In the genomic region with DNA sequence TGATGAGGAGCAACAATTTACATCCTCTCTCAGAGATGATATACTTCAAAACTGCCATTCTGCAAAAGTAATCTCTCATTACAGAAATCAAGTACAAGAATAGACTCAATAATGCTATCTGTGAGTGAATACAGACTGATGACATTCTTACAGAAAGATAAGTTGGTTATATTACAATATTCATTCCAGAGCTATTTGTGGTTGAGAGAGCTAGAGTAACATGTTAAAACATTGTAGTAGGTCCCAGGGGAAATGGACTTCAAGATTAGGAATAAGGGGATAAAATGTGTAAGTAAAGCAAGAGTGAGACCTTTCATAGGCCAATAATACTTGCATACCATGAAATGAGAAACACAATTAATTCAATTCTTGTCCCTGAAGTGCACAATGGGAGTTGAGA, we compare ENCODE assay signal across 33 cellular contexts. TPM values are rescaled to one million over a fixed set of nuclear protein-coding genes. Genes with fewer than 3 reads are reported as not detected.
DNase-seq lines count a peak whose midpoint lies in the region; ATAC-seq and TF ChIP-seq lines count a peak whose summit lies in the region.
"Had no signal": no experiment of that assay in that cellular context is flagged by ENCODE, and none has a peak within 500 bp of the region (broad histone marks: within the 10 kb centered on the region; RNA-seq: fewer than 3 reads in every experiment).

No MANE protein-coding gene starts in this region.

- peaks cover 0 to 31% (median 8%) of the 10 kb centered on the region in 4 donors for H3K4me1 ChIP-seq in right lobe of liver
- no peaks in the 10 kb centered on the region for H3K4me1 ChIP-seq in body of pancreas
- H3K4me1 ChIP-seq in SJCRH30, result no peaks in the 10 kb centered on the region
- H3K4me1 ChIP-seq: left lung, testis, uterus had no signal

- POLR2A ChIA-PET in T-cell (lab: Charles Lee), result no interaction called here

- TF ChIP-seq POLR2A in right lobe of liver (IDR thresholded peaks at IDR 0.05), result no peak
- TF ChIP-seq POLR2A in body of pancreas (IDR thresholded peaks at IDR 0.05), result no peak

- intact Hi-C loops in right lobe of liver (cut with DNase I) (loop anchor here in 1 of 2 donors (10.0 kb wide), 1 partner anchor 241 kb away; no protein-coding TSS in a partner anchor), body of pancreas (cut with DNase I) (no loop called here)

- H3K27ac Mint-ChIP-seq in T-cell, result no peak overlapping the region
- H3K27ac Mint-ChIP-seq: activated CD8-positive, alpha-beta T cell treated with anti-CD3 and anti-CD28 coated beads, Interleukin-2, amount 10 ng/mL, durations not matched to agents 7 days and 5 days; immature natural killer cell; mesothelial cell of epicardium; natural killer cell treated with Interleukin-12 subunit alpha and Interleukin-12 subunit beta and Interleukin-15 and Interleukin-18, amount 100 ng/mL, for 72 hours had no signal

- no peaks in the 10 kb centered on the region for H3K4me1 Mint-ChIP-seq in T-cell
- H3K4me1 Mint-ChIP-seq: immature natural killer cell, mesothelial cell of epicardium had no signal

- no peak overlapping the region for H3K4me3 Mint-ChIP-seq in T-cell
- H3K4me3 Mint-ChIP-seq: activated CD8-positive, alpha-beta T cell treated with anti-CD3 and anti-CD28 coated beads, Interleukin-2, amount 10 ng/mL, durations not matched to agents 7 days and 5 days; immature natural killer cell; mesothelial cell of epicardium; natural killer cell treated with Interleukin-12 subunit alpha and Interleukin-12 subunit beta and Interleukin-15 and Interleukin-18, amount 100 ng/mL, for 72 hours had no signal

- H3K27me3 ChIP-seq in right lobe of liver, result no peaks in the 10 kb centered on the region
- H3K27me3 ChIP-seq in body of pancreas, result no peaks in the 10 kb centered on the region
- H3K27me3 ChIP-seq in SJCRH30, result no peaks in the 10 kb centered on the region
- H3K27me3 ChIP-seq: dorsolateral prefrontal cortex, hepatocyte, left lung, MG63, testis, uterus had no signal

- peak; percentile 76 for DNase-seq in AG10803 (ENCODE audit: low read depth)
- peak; percentile 30 for DNase-seq in HS-27A (ENCODE audit: low read depth)
- peak; percentile 76 to 77 for DNase-seq in cardiac fibroblast (ENCODE audit: low read depth in 2 of 2)
- DNase-seq in right lobe of liver, result no peak
- no peak for DNase-seq in body of pancreas
- DNase-seq in T-cell, result no peak
- DNase-seq in activated CD4-positive, alpha-beta T cell treated with anti-CD3 and anti-CD28 coated beads, Interleukin-2, amount 50 U/mL, for 48 hours, result no peak
- no peak for DNase-seq in SJCRH30
- DNase-seq: activated CD4-positive, CD25-positive, alpha-beta regulatory T cell treated with anti-CD3 and anti-CD28 coated beads, Interleukin-2, amount 50 U/mL, for 72 hours; activated CD8-positive, alpha-beta T cell treated with anti-CD3 and anti-CD28 coated beads, Interleukin-2, amount 10 ng/mL, durations not matched to agents 7 days and 5 days; activated effector memory CD4-positive, alpha-beta T cell treated with anti-CD3 and anti-CD28 coated beads, Interleukin-2, amount 50 U/mL, for 16 hours; Calu3; dorsolateral prefrontal cortex; foreskin melanocyte; immature natural killer cell; left lung; MG63; NCI-H1436 treated with DMSO at 0.1 percent for 48 hours; NCI-H2171; NCI-H524 treated with DMSO at 0.1 percent for 48 hours; SHP77 treated with DMSO at 0.1 percent for 48 hours; stimulated activated CD4-positive, alpha-beta T cell treated with anti-CD3 and anti-CD28 coated beads, Interleukin-4, amount 100 ng/mL, for 4 hours; stimulated activated naive CD4-positive, alpha-beta T cell; testis; uterus had no signal

- CTCF ChIA-PET in T-cell (lab: Charles Lee), result interaction anchor here in 1 of 2 donors (0.6 kb wide), 1 partner anchor 309 kb away, joined by 3 read pairs; no protein-coding TSS in a partner anchor

- H3K4me3 ChIP-seq in AG10803 (ENCODE audit: low read length), result no peak overlapping the region
- H3K4me3 ChIP-seq in cardiac fibroblast (replicated peaks in 1 of 2; ENCODE audit: low read depth in 2 of 2, low read length in 2 of 2), result no peak overlapping the region
- peak overlapping the region; percentile 13 to 56 (median 49) for H3K4me3 ChIP-seq in right lobe of liver
- H3K4me3 ChIP-seq in body of pancreas, result no peak overlapping the region
- no peak overlapping the region for H3K4me3 ChIP-seq in SJCRH30
- H3K4me3 ChIP-seq: dorsolateral prefrontal cortex, hepatocyte, left lung, MG63, testis, uterus had no signal

- H3K27ac ChIP-seq in right lobe of liver (peak overlapping the region in 1 of 3 donors; percentile 50), body of pancreas (no peak overlapping the region), SJCRH30 (no peak overlapping the region)
- H3K27ac ChIP-seq: C4-2B, dorsolateral prefrontal cortex, hepatocyte, left lung, testis, uterus had no signal

- H3K9me3 Mint-ChIP-seq in T-cell, result peaks cover 5 to 8% (median 6%) of the 10 kb centered on the region in 3 donors

- no peak for ATAC-seq in right lobe of liver
- ATAC-seq in body of pancreas, result no peak
- ATAC-seq in T-cell (replicated peaks in 1 of 4), result no peak
- ATAC-seq: activated CD8-positive, alpha-beta T cell treated with anti-CD3 and anti-CD28 coated beads, Interleukin-2, amount 10 ng/mL, durations not matched to agents 7 days and 5 days; left lung; natural killer cell treated with Interleukin-12 subunit alpha and Interleukin-12 subunit beta and Interleukin-15 and Interleukin-18, amount 100 ng/mL, for 72 hours had no signal

- TF ChIP-seq CTCF in AG10803 (conservative IDR thresholded peaks at IDR 0.05; ENCODE audit: low read length), result no peak
- TF ChIP-seq CTCF in cardiac fibroblast (IDR thresholded peaks at IDR 0.05; ENCODE audit: low read depth, low read length), result no peak
- no peak for TF ChIP-seq CTCF in right lobe of liver (IDR thresholded peaks at IDR 0.05)
- TF ChIP-seq CTCF in body of pancreas (IDR thresholded peaks at IDR 0.05), result no peak

- H3K36me3 Mint-ChIP-seq in T-cell, result no peaks in the 10 kb centered on the region
- H3K36me3 Mint-ChIP-seq: immature natural killer cell, mesothelial cell of epicardium had no signal

- peaks cover 0 to 2% (median 0%) of the 10 kb centered on the region in 4 donors for H3K36me3 ChIP-seq in right lobe of liver
- no peaks in the 10 kb centered on the region for H3K36me3 ChIP-seq in body of pancreas (replicated peaks in 1 of 2; ENCODE audit: insufficient read depth in 1 of 2, low read depth in 2 of 2)
- H3K36me3 ChIP-seq in SJCRH30, result no peaks in the 10 kb centered on the region
- H3K36me3 ChIP-seq: left lung, MG63, uterus had no signal

- peaks cover 4% of the 10 kb centered on the region in 2 donors for H3K27me3 Mint-ChIP-seq in T-cell

- H3K9me3 ChIP-seq in right lobe of liver (no peaks in the 10 kb centered on the region), body of pancreas (no peaks in the 10 kb centered on the region), SJCRH30 (replicated peaks) (no peaks in the 10 kb centered on the region)
- H3K9me3 ChIP-seq: MG63, testis, uterus had no signal

RNA-seq across cellular contexts. Expression of a gene that starts 1.5 kb away (rescaled TPM):
- total RNA-seq in right lobe of liver, result 100 to 1,000 TPM in 2 of 6 experiments, 10 to 100 TPM in 4; 20.2 to 143 (median 45.3) TPM
- not detected for total RNA-seq in body of pancreas
- total RNA-seq in T-cell, result not detected
- 0.16 TPM in 1 of 2 replicates, not detected in the other for total RNA-seq in SJCRH30 (2014; rRNA removed; shearing (Covaris generic))
- total RNA-seq: activated CD8-positive, alpha-beta T cell treated with anti-CD3 and anti-CD28 coated beads, Interleukin-2, amount 10 ng/mL, durations not matched to agents 7 days and 5 days; Calu3; cardiac septum; Daoy; dorsolateral prefrontal cortex; endothelial cell of umbilical vein; left lung; mesothelial cell of epicardium; natural killer cell treated with Interleukin-12 subunit alpha and Interleukin-12 subunit beta and Interleukin-15 and Interleukin-18, amount 100 ng/mL, for 72 hours; osteocyte; uterus had no signal

Comparison
In these comparisons a context has a peak if more than half of its experiments do, and no peak if none do; other contexts are left out.
1. DNase-seq: peak in AG10803 (single experiment), HS-27A (single experiment) and cardiac fibroblast (2 of 2); none in right lobe of liver (0 of 3), body of pancreas (0 of 4), T-cell (0 of 34), activated CD4-positive, alpha-beta T cell treated with anti-CD3 and anti-CD28 coated beads, Interleukin-2, amount 50 U/mL, for 48 hours (0 of 2) and SJCRH30 (0 of 2).
2. H3K4me3 ChIP-seq: peak in right lobe of liver (3 of 3); none in AG10803 (single experiment), cardiac fibroblast (0 of 2), body of pancreas (0 of 2) and SJCRH30 (single experiment).
3. RNA of a gene that starts 1.5 kb away (total RNA-seq): 20.2 to 143 TPM in right lobe of liver; 0.16 TPM in SJCRH30, not detected in body of pancreas and not detected in T-cell; every median in the first group is over 10 times any median in the second.